12 cellular contexts compared by ENCODE assay signal in the genomic region with DNA sequence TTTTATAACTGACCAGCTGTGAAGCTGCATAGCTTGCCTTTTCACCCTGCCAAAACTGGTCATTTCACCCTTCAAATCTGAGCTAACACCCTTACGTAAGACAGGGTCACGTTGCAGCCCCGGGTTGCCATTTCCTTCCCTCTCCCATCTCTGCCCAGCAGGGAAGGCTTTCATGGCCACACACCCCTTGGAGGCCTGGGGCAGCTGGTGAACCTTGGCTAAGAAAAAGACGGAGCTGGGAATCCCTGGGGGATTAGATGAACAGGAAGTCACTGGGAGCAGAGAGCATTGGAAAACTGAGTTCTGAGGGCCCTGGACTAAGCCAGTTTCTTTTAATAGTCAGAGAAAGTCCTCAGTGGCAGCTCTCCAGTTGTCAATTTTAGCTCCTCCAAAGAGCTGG.
DNase-seq lines count a peak whose midpoint lies in the region; ATAC-seq and TF ChIP-seq lines count a peak whose summit lies in the region.
"Had no signal": no experiment of that assay in that cellular context is flagged by ENCODE, and none has a peak within 500 bp of the region (broad histone marks: within the 10 kb centered on the region; RNA-seq: fewer than 3 reads in every experiment).

No MANE protein-coding gene starts in this region.

- no peak for TF ChIP-seq CTCF in fibroblast of mammary gland (conservative IDR thresholded peaks at IDR 0.05; ENCODE audit: control insufficient read depth, insufficient read depth, low read depth, low read length)
- no peak for TF ChIP-seq CTCF in mesothelial cell of epicardium (IDR thresholded peaks at IDR 0.05; ENCODE audit: unreplicated experiment)
- no peak for TF ChIP-seq CTCF in upper lobe of left lung (IDR thresholded peaks at IDR 0.05)

- DNase-seq in NCI-H1092 (lab: John Stamatoyannopoulos, UW) (peak; percentile 1), NCI-H1092 treated with DMSO at 0.1 percent for 48 hours (lab: John Stamatoyannopoulos, UW) (no peak), fibroblast of mammary gland (ENCODE audit: low read depth) (peak; percentile 3), mesothelial cell of epicardium (ENCODE audit: low spot score in 2 of 2, unreplicated experiment in 2 of 2) (no peak), upper lobe of left lung (peak in 1 of 2 donors; percentile 28), T-cell (no peak)
- DNase-seq: cortex of kidney, IMR-90, NCI-H510A treated with DMSO at 0.1 percent for 48 hours, T-helper 1 cell had no signal

- WGBS in upper lobe of left lung, 2 donors = 25 to 52% methylated on average over 4 of the region's 4 CpGs

- POLR2A ChIA-PET in T-cell (lab: Charles Lee) = no interaction called here

- peak overlapping the region in 3 of 4 donors; percentile 2 to 28 (median 4) for H3K27ac ChIP-seq in upper lobe of left lung

- H3K9me3 Mint-ChIP-seq in mesothelial cell of epicardium = no peaks in the 10 kb centered on the region
- no peaks in the 10 kb centered on the region for H3K9me3 Mint-ChIP-seq in T-cell

- H3K4me1 Mint-ChIP-seq in mesothelial cell of epicardium = peaks cover 28% of the 10 kb centered on the region
- H3K4me1 Mint-ChIP-seq in T-cell = no peaks in the 10 kb centered on the region

- H3K4me1 ChIP-seq in upper lobe of left lung = peaks cover 0 to 6% (median 4%) of the 10 kb centered on the region in 4 donors

- H3K36me3 ChIP-seq in upper lobe of left lung = peaks cover 0 to 5% (median 0%) of the 10 kb centered on the region in 4 donors

- H3K36me3 Mint-ChIP-seq in mesothelial cell of epicardium = peaks cover 24% of the 10 kb centered on the region
- H3K36me3 Mint-ChIP-seq in T-cell = no peaks in the 10 kb centered on the region

- H3K27ac Mint-ChIP-seq in mesothelial cell of epicardium = peak overlapping the region; percentile 44
- H3K27ac Mint-ChIP-seq in T-cell = no peak overlapping the region

- no peak for TF ChIP-seq POLR2A in upper lobe of left lung (IDR thresholded peaks at IDR 0.05)

- no peaks in the 10 kb centered on the region for H3K9me3 ChIP-seq in upper lobe of left lung

- no peak for TF ChIP-seq EP300 in upper lobe of left lung (IDR thresholded peaks at IDR 0.05)

- peak in 1 of 2 donors; percentile 52 for ATAC-seq in upper lobe of left lung (ENCODE audit: low FRiP score in 2 of 2)
- no peak for ATAC-seq in T-cell (replicated peaks in 1 of 4)
- no peak for ATAC-seq in HG03135 (IDR thresholded peaks at IDR 0.05; ENCODE audit: unreplicated experiment)
- no peak for ATAC-seq in GM18870 (IDR thresholded peaks at IDR 0.05; ENCODE audit: unreplicated experiment)

- H3K27me3 Mint-ChIP-seq in mesothelial cell of epicardium (ENCODE audit: low read depth) = no peaks in the 10 kb centered on the region
- peaks cover 0 to 6% of the 10 kb centered on the region in 2 donors for H3K27me3 Mint-ChIP-seq in T-cell

- no peaks in the 10 kb centered on the region for H3K27me3 ChIP-seq in upper lobe of left lung

- CTCF ChIA-PET in T-cell (lab: Charles Lee) = no interaction called here

- H3K4me3 ChIP-seq in fibroblast of mammary gland (ENCODE audit: control insufficient read depth, low read depth, low read length) (no peak overlapping the region), upper lobe of left lung (no peak overlapping the region)

- H3K4me3 Mint-ChIP-seq in mesothelial cell of epicardium = no peak overlapping the region
- H3K4me3 Mint-ChIP-seq in T-cell = no peak overlapping the region

Comparison
In these comparisons a context has a peak if more than half of its experiments do, and no peak if none do; other contexts are left out.
1. DNase-seq: peak in NCI-H1092 (single experiment) and fibroblast of mammary gland (single experiment); none in NCI-H1092 treated with DMSO at 0.1 percent for 48 hours (single experiment), mesothelial cell of epicardium (0 of 2) and T-cell (0 of 34).